ENCODE assay signal across 32 cellular contexts in genomic region chr12:56787498-56787897, GRCh38. TPM values are rescaled to one million over a fixed set of nuclear protein-coding genes. Genes with fewer than 3 reads are reported as not detected.
"Had no signal": no experiment of that assay in that cellular context is flagged by ENCODE, and none has a peak within 500 bp of the region (broad histone marks: within the 10 kb centered on the region; RNA-seq: fewer than 3 reads in every experiment).

No MANE protein-coding gene starts in this region.

- H3K9me3 ChIP-seq: adrenal gland, body of pancreas, esophagus squamous epithelium, gastroesophageal sphincter had no signal

- DNase-seq: activated CD4-positive, alpha-beta memory T cell treated with anti-CD3 and anti-CD28 coated beads for 36 hours; activated CD4-positive, alpha-beta T cell treated with anti-CD3 and anti-CD28 coated beads for 36 hours; activated CD4-positive, alpha-beta T cell treated with anti-CD3 and anti-CD28 coated beads, Interleukin-2, amount 10 ng/mL, durations not matched to agents 24 days and 14 days; activated CD4-positive, CD25-positive, alpha-beta regulatory T cell; activated CD4-positive, CD25-positive, alpha-beta regulatory T cell treated with anti-CD3 and anti-CD28 coated beads, Interleukin-2, amount 50 U/mL, for 72 hours; activated CD8-positive, alpha-beta memory T cell treated with anti-CD3 and anti-CD28 coated beads, Interleukin-2, amount 10 ng/mL, durations not matched to agents 7 days and 5 days; activated CD8-positive, alpha-beta memory T cell treated with anti-CD3 and anti-CD28 coated beads, Interleukin-2, amount 50 U/mL, for 4 hours; activated CD8-positive, alpha-beta T cell treated with anti-CD3 and anti-CD28 coated beads, Interleukin-2, amount 10 ng/mL, durations not matched to agents 7 days and 5 days; activated effector memory CD4-positive, alpha-beta T cell treated with anti-CD3 and anti-CD28 coated beads, Interleukin-2, amount 50 U/mL, for 16 hours; activated naive CD4-positive, alpha-beta T cell treated with anti-CD3 and anti-CD28 coated beads for 36 hours; activated naive CD8-positive, alpha-beta T cell treated with anti-CD3 and anti-CD28 coated beads for 36 hours; activated naive CD8-positive, alpha-beta T cell treated with anti-CD3 and anti-CD28 coated beads, Interleukin-2, amount 50 U/mL, for 24 hours; activated T-cell treated with anti-CD3 and anti-CD28 coated beads, Interleukin-2, amount 50 U/mL, for 1 hour; activated T-cell treated with anti-CD3 and anti-CD28 coated beads, Interleukin-2, amount 50 U/mL, for 48 hours; adrenal gland; amygdala; aorta; body of pancreas; caudate nucleus; cortex of kidney; dermis blood vessel endothelial cell; effector CD4-positive, alpha-beta T cell; effector memory CD8-positive, alpha-beta T cell; esophagus squamous epithelium; foreskin melanocyte; head of caudate nucleus; T-helper 2 cell; WERI-Rb-1 had no signal

- H3K27ac ChIP-seq: adrenal gland, body of pancreas, epithelial cell of prostate, esophagus squamous epithelium, gastroesophageal sphincter, WERI-Rb-1 had no signal

- FAIRE-seq: colon had no signal

- H3K27me3 ChIP-seq: adrenal gland, body of pancreas, esophagus squamous epithelium had no signal

- ATAC-seq: activated CD4-positive, alpha-beta T cell treated with anti-CD3 and anti-CD28 coated beads for 36 hours; activated CD8-positive, alpha-beta memory T cell treated with anti-CD3 and anti-CD28 coated beads, Interleukin-2, amount 10 ng/mL, durations not matched to agents 7 days and 5 days; activated CD8-positive, alpha-beta T cell treated with anti-CD3 and anti-CD28 coated beads, Interleukin-2, amount 10 ng/mL, durations not matched to agents 7 days and 5 days; activated naive CD8-positive, alpha-beta T cell treated with anti-CD3 and anti-CD28 coated beads, Interleukin-2, amount 50 U/mL, for 24 hours; body of pancreas; effector memory CD8-positive, alpha-beta T cell; gastroesophageal sphincter had no signal

- H3K36me3 ChIP-seq: adrenal gland, esophagus squamous epithelium, gastroesophageal sphincter, WERI-Rb-1 had no signal

- H3K4me3 ChIP-seq: adrenal gland, body of pancreas, esophagus squamous epithelium, gastroesophageal sphincter had no signal

- H3K4me1 ChIP-seq: adrenal gland, body of pancreas, esophagus squamous epithelium, gastroesophageal sphincter had no signal

RNA-seq across cellular contexts. Expression of gene HSD17B6, which starts 24.4 kb away (rescaled TPM):
- total RNA-seq: dermis blood vessel endothelial cell, glomerular endothelial cell had no signal
